Comparison of ENCODE assay signal across 3 cellular contexts in genomic region chr17:79169861-79170260, GRCh38.
TF ChIP-seq lines count a peak whose summit lies in the region.

No MANE protein-coding gene starts in this region.

TF ChIP-seq in HepG2, 621 proteins besides CTCF, POLR2A, EP300 and RAD21 (continues in another document):
- 0 out of 2 replicates have a peak, but pooled peaks have one; percentile 73 for TF ChIP-seq IKZF1 (IDR thresholded peaks at IDR 0.05)
- TF ChIP-seq CBX2 (IDR thresholded peaks at IDR 0.05; ENCODE audit: low read depth, low read length) = no peak
- no peak for TF ChIP-seq CBX2 (CRISPR knock-in tag; IDR thresholded peaks at IDR 0.05; ENCODE audit: low read depth)
- no peak for TF ChIP-seq ZNF407 (CRISPR knock-in tag; IDR thresholded peaks at IDR 0.05; ENCODE audit: not compliant biosample characterization)
- no peak for TF ChIP-seq KDM6A (CRISPR knock-in tag; IDR thresholded peaks at IDR 0.05; ENCODE audit: low read depth)
- TF ChIP-seq ISL2 (CRISPR knock-in tag; IDR thresholded peaks at IDR 0.05) = no peak
- TF ChIP-seq ELF1 (CRISPR knock-in tag; IDR thresholded peaks at IDR 0.05) = no peak
- TF ChIP-seq ONECUT2 (CRISPR knock-in tag; IDR thresholded peaks at IDR 0.05) = no peak
- no peak for TF ChIP-seq ADNP (CRISPR knock-in tag; IDR thresholded peaks at IDR 0.05)
- TF ChIP-seq KLF6 (CRISPR knock-in tag; IDR thresholded peaks at IDR 0.05) = no peak
- TF ChIP-seq MXD4 (CRISPR knock-in tag; IDR thresholded peaks at IDR 0.05) = no peak
- TF ChIP-seq NFKBIZ (CRISPR knock-in tag; IDR thresholded peaks at IDR 0.05) = no peak
- TF ChIP-seq ZNF740 (CRISPR knock-in tag; IDR thresholded peaks at IDR 0.05) = no peak

TF ChIP-seq in HEK293, 187 proteins besides CTCF, POLR2A, EP300 and RAD21:
- TF ChIP-seq HOXC10 (CRISPR knock-in tag; IDR thresholded peaks at IDR 0.05) (no peak), ZNF366 (tag by site-specific recombination; conservative IDR thresholded peaks at IDR 0.05) (peak; percentile 98), ZNF423 (tag by site-specific recombination; IDR thresholded peaks at IDR 0.05) (no peak), ZNF621 (tag by site-specific recombination; IDR thresholded peaks at IDR 0.05) (peak; percentile 63; the same call in 1 of the 2 replicates), PRDM1 (tag by site-specific recombination; IDR thresholded peaks at IDR 0.05) (peak; percentile 18; the same call in 1 of the 2 replicates), ZNF518A (tag by site-specific recombination; conservative IDR thresholded peaks at IDR 0.05; ENCODE audit: low read depth) (no peak), ZSCAN30 (tag by site-specific recombination; IDR thresholded peaks at IDR 0.05) (no peak), SALL2 (tag by site-specific recombination; IDR thresholded peaks at IDR 0.05; ENCODE audit: borderline replicate concordance) (0 out of 2 replicates have a peak, but pooled peaks have one; percentile 24), ZNF239 (tag by site-specific recombination; IDR thresholded peaks at IDR 0.05) (no peak)

TF ChIP-seq in K562, 482 proteins besides CTCF, POLR2A, EP300 and RAD21:
- TF ChIP-seq KAT7 (CRISPR knock-in tag; IDR thresholded peaks at IDR 0.05; ENCODE audit: borderline replicate concordance) (no peak), RB1 (IDR thresholded peaks at IDR 0.05; ENCODE audit: low read depth) (no peak), HNRNPH1 (optimal IDR thresholded peaks at IDR 0.05; ENCODE audit: low read depth, low read length) (no peak), HNRNPL (IDR thresholded peaks at IDR 0.05; ENCODE audit: low read depth, low read length) (no peak), WHSC1 (IDR thresholded peaks at IDR 0.05; ENCODE audit: low read length) (no peak), ZNF512 (tag; IDR thresholded peaks at IDR 0.05) (peak; percentile 40; the same call in 1 of the 2 replicates)
